ENCODE assay signal across 11 cellular contexts in the genomic region with DNA sequence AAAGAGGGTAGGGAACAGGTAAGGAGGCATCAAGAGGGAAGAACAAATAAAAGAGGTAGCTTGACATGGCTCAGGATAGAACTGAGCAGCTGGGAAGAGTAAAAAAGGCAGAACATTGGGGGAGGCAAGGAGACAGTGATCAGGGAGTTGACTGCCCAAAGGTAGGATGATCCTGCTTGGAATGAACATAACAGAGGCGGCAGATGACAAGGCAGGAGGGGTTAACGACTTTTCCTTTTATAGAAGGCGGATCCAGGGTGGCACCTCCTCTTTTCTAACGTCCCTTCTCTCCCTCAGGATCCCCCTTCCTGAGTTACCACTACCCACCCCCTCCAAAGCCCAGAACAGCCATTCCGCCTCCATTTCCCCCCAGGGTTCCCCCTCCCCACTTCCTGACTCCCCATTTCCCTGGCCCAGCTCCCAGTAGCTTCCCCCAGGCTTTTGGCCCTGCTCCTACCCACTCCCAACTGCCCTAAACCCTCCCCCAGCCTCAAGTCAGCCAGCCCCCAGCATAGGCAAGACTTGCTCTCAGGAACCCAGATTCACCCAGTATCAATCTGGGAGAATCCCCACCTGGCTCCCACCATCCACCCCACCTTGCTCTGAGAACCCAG. TPM values are rescaled to one million over a fixed set of nuclear protein-coding genes. Genes with fewer than 3 reads are reported as not detected.
DNase-seq lines count a peak whose midpoint lies in the region; ATAC-seq and TF ChIP-seq lines count a peak whose summit lies in the region.
"Had no signal": no experiment of that assay in that cellular context is flagged by ENCODE, and none has a peak within 500 bp of the region (broad histone marks: within the 10 kb centered on the region; RNA-seq: fewer than 3 reads in every experiment).

No MANE protein-coding gene starts in this region.

- 55 to 57% methylated on average over 5 of the region's 5 CpGs for WGBS in upper lobe of left lung, 2 donors

- no peaks in the 10 kb centered on the region for H3K9me3 Mint-ChIP-seq in activated naive CD4-positive, alpha-beta T cell treated with anti-CD3 and anti-CD28 coated beads, Interleukin-2, amount 50 U/mL, for 24 hours

- H3K4me3 Mint-ChIP-seq in activated naive CD4-positive, alpha-beta T cell treated with anti-CD3 and anti-CD28 coated beads, Interleukin-2, amount 50 U/mL, for 24 hours: peak overlapping the region; percentile 2

- ATAC-seq in upper lobe of left lung (ENCODE audit: low FRiP score in 2 of 2): no peak
- ATAC-seq in GM21619 (IDR thresholded peaks at IDR 0.05; ENCODE audit: unreplicated experiment): no peak

- H3K27me3 Mint-ChIP-seq in activated naive CD4-positive, alpha-beta T cell treated with anti-CD3 and anti-CD28 coated beads, Interleukin-2, amount 50 U/mL, for 24 hours: no peaks in the 10 kb centered on the region

- H3K4me1 ChIP-seq in muscle layer of colon (ENCODE audit: insufficient read depth, low read length) (peaks cover 77% of the 10 kb centered on the region), upper lobe of left lung (peaks cover 43 to 73% (median 58%) of the 10 kb centered on the region in 4 donors)

- peaks cover 12% of the 10 kb centered on the region for H3K36me3 Mint-ChIP-seq in activated naive CD4-positive, alpha-beta T cell treated with anti-CD3 and anti-CD28 coated beads, Interleukin-2, amount 50 U/mL, for 24 hours

- H3K36me3 ChIP-seq in muscle layer of colon (ENCODE audit: insufficient read depth, low read length) (peaks cover 18% of the 10 kb centered on the region), upper lobe of left lung (peaks cover 0 to 14% (median 0%) of the 10 kb centered on the region in 4 donors)

- DNase-seq in activated naive CD4-positive, alpha-beta T cell treated with anti-CD3 and anti-CD28 coated beads, Interleukin-2, amount 50 U/mL, for 16 hours: no peak
- DNase-seq in upper lobe of left lung (no peak), NCI-H1105 (lab: John Stamatoyannopoulos, UW) (no peak), NCI-H510A (lab: John Stamatoyannopoulos, UW) (no peak)
- DNase-seq: effector CD8-positive, alpha-beta T cell; NCI-H187 treated with DMSO at 0.1 percent for 48 hours had no signal

- H3K27me3 ChIP-seq in muscle layer of colon (ENCODE audit: control insufficient read depth in 1 of 2, insufficient read depth in 2 of 2, low read length in 2 of 2) (no peaks in the 10 kb centered on the region), upper lobe of left lung (no peaks in the 10 kb centered on the region)
- H3K27me3 ChIP-seq: neutrophil had no signal

- H3K27ac ChIP-seq in cingulate gyrus (ENCODE audit: low read depth, low read length) (peak overlapping the region; percentile 100), muscle layer of colon (ENCODE audit: low read depth, low read length) (peak overlapping the region; percentile 81), upper lobe of left lung (peak overlapping the region; percentile 95 to 97 (median 96))
- H3K27ac ChIP-seq: neutrophil had no signal

- H3K4me3 ChIP-seq in muscle layer of colon (ENCODE audit: low read depth in 1 of 2, low read length in 2 of 2): no peak overlapping the region
- H3K4me3 ChIP-seq in upper lobe of left lung: no peak overlapping the region

- no peak for TF ChIP-seq POLR2A in upper lobe of left lung (IDR thresholded peaks at IDR 0.05)

- TF ChIP-seq EP300 in upper lobe of left lung (IDR thresholded peaks at IDR 0.05): no peak

- no peak for TF ChIP-seq CTCF in upper lobe of left lung (IDR thresholded peaks at IDR 0.05)

- peak overlapping the region; percentile 95 for H3K27ac Mint-ChIP-seq in activated naive CD4-positive, alpha-beta T cell treated with anti-CD3 and anti-CD28 coated beads, Interleukin-2, amount 50 U/mL, for 24 hours

- H3K9ac ChIP-seq in muscle layer of colon (ENCODE audit: low read length): no peak overlapping the region

- H3K4me1 Mint-ChIP-seq in activated naive CD4-positive, alpha-beta T cell treated with anti-CD3 and anti-CD28 coated beads, Interleukin-2, amount 50 U/mL, for 24 hours: peaks cover 68% of the 10 kb centered on the region

- H3K9me3 ChIP-seq in muscle layer of colon (ENCODE audit: low read length): no peaks in the 10 kb centered on the region
- H3K9me3 ChIP-seq in upper lobe of left lung: no peaks in the 10 kb centered on the region
- H3K9me3 ChIP-seq: neutrophil had no signal

RNA-seq across cellular contexts. Expression of a gene that starts 0.8 kb away (rescaled TPM):
- 10 to 100 TPM in 1 of 6 donors, 1 to 10 TPM in 4, under 1 TPM in 1; 0.91 to 18.6 (median 3.0) TPM for total RNA-seq in upper lobe of left lung

RNA-seq across cellular contexts. Expression of a gene that starts 2.6 kb away (rescaled TPM):
- 100 to 1,000 TPM in 2 of 6 donors, 10 to 100 TPM in 4; 65.7 to 194 (median 84.4) TPM for total RNA-seq in upper lobe of left lung

RNA-seq across cellular contexts. Expression of a gene that starts 15.5 kb away (rescaled TPM):
- total RNA-seq in upper lobe of left lung: 100 to 1,000 TPM in 5 of 6 donors, 10 to 100 TPM in 1; 75.4 to 233 (median 176) TPM

RNA-seq across cellular contexts. Expression of a gene that starts 22.3 kb away (rescaled TPM):
- total RNA-seq in upper lobe of left lung: 10 to 100 TPM; 12.3 to 37.1 (median 27.2) TPM

RNA-seq across cellular contexts. Expression of a gene that starts 23.8 kb away (rescaled TPM):
- 1 to 10 TPM in 2 of 6 donors, not detected in 4; 2.5 to 3.7 TPM for total RNA-seq in upper lobe of left lung
